ENCODE assay signal across 1 cellular context in the genomic region with DNA sequence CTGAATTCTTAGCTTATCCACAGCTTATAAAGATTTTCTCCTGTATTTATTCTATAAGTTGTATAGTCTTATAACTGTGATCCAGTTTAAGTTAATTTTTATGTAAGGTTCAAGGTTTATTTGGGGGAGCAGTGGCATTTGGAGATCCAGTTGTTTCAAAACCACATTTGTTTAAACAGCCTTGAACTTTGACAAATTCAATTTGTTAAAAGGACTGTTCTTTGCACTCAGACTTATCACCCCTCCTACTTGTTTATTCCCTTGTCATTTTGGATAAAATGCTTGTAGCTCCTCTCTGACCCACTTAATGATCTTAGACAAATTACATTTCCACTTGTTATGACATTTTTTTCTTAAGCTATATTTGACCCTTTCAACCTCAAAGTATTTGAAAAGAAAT.
TF ChIP-seq lines count a peak whose summit lies in the region.

No MANE protein-coding gene starts in this region.

TF ChIP-seq in HepG2, 621 proteins besides CTCF, POLR2A, EP300 and RAD21 (continued from another document and continues in another):
- TF ChIP-seq, protein P1, sequence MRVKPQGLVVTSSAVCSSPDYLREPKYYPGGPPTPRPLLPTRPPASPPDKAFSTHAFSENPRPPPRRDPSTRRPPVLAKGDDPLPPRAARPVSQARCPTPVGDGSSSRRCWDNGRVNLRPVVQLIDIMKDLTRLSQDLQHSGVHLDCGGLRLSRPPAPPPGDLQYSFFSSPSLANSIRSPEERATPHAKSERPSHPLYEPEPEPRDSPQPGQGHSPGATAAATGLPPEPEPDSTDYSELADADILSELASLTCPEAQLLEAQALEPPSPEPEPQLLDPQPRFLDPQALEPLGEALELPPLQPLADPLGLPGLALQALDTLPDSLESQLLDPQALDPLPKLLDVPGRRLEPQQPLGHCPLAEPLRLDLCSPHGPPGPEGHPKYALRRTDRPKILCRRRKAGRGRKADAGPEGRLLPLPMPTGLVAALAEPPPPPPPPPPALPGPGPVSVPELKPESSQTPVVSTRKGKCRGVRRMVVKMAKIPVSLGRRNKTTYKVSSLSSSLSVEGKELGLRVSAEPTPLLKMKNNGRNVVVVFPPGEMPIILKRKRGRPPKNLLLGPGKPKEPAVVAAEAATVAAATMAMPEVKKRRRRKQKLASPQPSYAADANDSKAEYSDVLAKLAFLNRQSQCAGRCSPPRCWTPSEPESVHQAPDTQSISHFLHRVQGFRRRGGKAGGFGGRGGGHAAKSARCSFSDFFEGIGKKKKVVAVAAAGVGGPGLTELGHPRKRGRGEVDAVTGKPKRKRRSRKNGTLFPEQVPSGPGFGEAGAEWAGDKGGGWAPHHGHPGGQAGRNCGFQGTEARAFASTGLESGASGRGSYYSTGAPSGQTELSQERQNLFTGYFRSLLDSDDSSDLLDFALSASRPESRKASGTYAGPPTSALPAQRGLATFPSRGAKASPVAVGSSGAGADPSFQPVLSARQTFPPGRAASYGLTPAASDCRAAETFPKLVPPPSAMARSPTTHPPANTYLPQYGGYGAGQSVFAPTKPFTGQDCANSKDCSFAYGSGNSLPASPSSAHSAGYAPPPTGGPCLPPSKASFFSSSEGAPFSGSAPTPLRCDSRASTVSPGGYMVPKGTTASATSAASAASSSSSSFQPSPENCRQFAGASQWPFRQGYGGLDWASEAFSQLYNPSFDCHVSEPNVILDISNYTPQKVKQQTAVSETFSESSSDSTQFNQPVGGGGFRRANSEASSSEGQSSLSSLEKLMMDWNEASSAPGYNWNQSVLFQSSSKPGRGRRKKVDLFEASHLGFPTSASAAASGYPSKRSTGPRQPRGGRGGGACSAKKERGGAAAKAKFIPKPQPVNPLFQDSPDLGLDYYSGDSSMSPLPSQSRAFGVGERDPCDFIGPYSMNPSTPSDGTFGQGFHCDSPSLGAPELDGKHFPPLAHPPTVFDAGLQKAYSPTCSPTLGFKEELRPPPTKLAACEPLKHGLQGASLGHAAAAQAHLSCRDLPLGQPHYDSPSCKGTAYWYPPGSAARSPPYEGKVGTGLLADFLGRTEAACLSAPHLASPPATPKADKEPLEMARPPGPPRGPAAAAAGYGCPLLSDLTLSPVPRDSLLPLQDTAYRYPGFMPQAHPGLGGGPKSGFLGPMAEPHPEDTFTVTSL (CRISPR knock-in tag; IDR thresholded peaks at IDR 0.05; ENCODE audit: borderline replicate concordance): peak; percentile 95; the same call in 1 of the 2 replicates
- TF ChIP-seq NPAS2 (CRISPR knock-in tag; IDR thresholded peaks at IDR 0.05; ENCODE audit: borderline replicate concordance) (no peak), DMTF1 (CRISPR knock-in tag; IDR thresholded peaks at IDR 0.05) (no peak), ZNF180 (CRISPR knock-in tag; IDR thresholded peaks at IDR 0.05; ENCODE audit: borderline replicate concordance, low read depth) (no peak), ZNF547 (CRISPR knock-in tag; IDR thresholded peaks at IDR 0.05) (no peak), ERF (CRISPR knock-in tag; IDR thresholded peaks at IDR 0.05) (no peak), RBM22 (optimal IDR thresholded peaks at IDR 0.05; ENCODE audit: low read length) (no peak), RARA (CRISPR knock-in tag; IDR thresholded peaks at IDR 0.05) (peak; percentile 65), KDM2A (CRISPR knock-in tag; IDR thresholded peaks at IDR 0.05; ENCODE audit: borderline replicate concordance, low read depth) (no peak), CHD2 (IDR thresholded peaks at IDR 0.05; ENCODE audit: low read depth, low read length) (no peak), ZBTB4 (CRISPR knock-in tag; IDR thresholded peaks at IDR 0.05; ENCODE audit: borderline replicate concordance) (no peak), SP1 (IDR thresholded peaks at IDR 0.05) (no peak), SP1 (CRISPR knock-in tag; IDR thresholded peaks at IDR 0.05) (no peak), ZKSCAN5 (CRISPR knock-in tag; IDR thresholded peaks at IDR 0.05) (no peak), JUN (CRISPR knock-in tag; IDR thresholded peaks at IDR 0.05) (no peak), ZSCAN31 (CRISPR knock-in tag; IDR thresholded peaks at IDR 0.05; ENCODE audit: low read depth) (no peak), ZNF670 (CRISPR knock-in tag; IDR thresholded peaks at IDR 0.05; ENCODE audit: borderline replicate concordance) (no peak), SUZ12 (IDR thresholded peaks at IDR 0.05; ENCODE audit: low read depth, low read length) (no peak), CSRNP1 (CRISPR knock-in tag; IDR thresholded peaks at IDR 0.05) (no peak), ZMAT3 (CRISPR knock-in tag; conservative IDR thresholded peaks at IDR 0.05) (no peak), ATF7-NPFF (CRISPR knock-in tag; IDR thresholded peaks at IDR 0.05; ENCODE audit: low read depth) (no peak), KMT2B (CRISPR knock-in tag; IDR thresholded peaks at IDR 0.05) (no peak), ARNT2 (CRISPR knock-in tag; IDR thresholded peaks at IDR 0.05; ENCODE audit: low read depth) (no peak), HNF4G (IDR thresholded peaks at IDR 0.05; ENCODE audit: borderline replicate concordance, low read depth, low read length) (peak; percentile 71), HNF4G (CRISPR knock-in tag; IDR thresholded peaks at IDR 0.05; ENCODE audit: borderline replicate concordance, low read depth) (no peak), SALL2 (CRISPR knock-in tag; IDR thresholded peaks at IDR 0.05) (no peak), CREM (IDR thresholded peaks at IDR 0.05) (peak; percentile 65), CREM (CRISPR knock-in tag; IDR thresholded peaks at IDR 0.05) (no peak), BRCA1 (CRISPR knock-in tag; IDR thresholded peaks at IDR 0.05) (no peak), ZBTB10 (CRISPR knock-in tag; IDR thresholded peaks at IDR 0.05; ENCODE audit: borderline replicate concordance) (no peak), ZC3H13 (CRISPR knock-in tag; IDR thresholded peaks at IDR 0.05) (no peak), FOXA3 (CRISPR knock-in tag; IDR thresholded peaks at IDR 0.05) (peak; percentile 78), POLR2AphosphoS2 (IDR thresholded peaks at IDR 0.05; ENCODE audit: low read depth, low read length) (no peak), ISX (CRISPR knock-in tag; conservative IDR thresholded peaks at IDR 0.05) (no peak), GATA4 (IDR thresholded peaks at IDR 0.05; ENCODE audit: borderline replicate concordance, low read depth) (no peak), ZNF724P (CRISPR knock-in tag; IDR thresholded peaks at IDR 0.05; ENCODE audit: borderline replicate concordance) (no peak)
- TF ChIP-seq, protein P2, sequence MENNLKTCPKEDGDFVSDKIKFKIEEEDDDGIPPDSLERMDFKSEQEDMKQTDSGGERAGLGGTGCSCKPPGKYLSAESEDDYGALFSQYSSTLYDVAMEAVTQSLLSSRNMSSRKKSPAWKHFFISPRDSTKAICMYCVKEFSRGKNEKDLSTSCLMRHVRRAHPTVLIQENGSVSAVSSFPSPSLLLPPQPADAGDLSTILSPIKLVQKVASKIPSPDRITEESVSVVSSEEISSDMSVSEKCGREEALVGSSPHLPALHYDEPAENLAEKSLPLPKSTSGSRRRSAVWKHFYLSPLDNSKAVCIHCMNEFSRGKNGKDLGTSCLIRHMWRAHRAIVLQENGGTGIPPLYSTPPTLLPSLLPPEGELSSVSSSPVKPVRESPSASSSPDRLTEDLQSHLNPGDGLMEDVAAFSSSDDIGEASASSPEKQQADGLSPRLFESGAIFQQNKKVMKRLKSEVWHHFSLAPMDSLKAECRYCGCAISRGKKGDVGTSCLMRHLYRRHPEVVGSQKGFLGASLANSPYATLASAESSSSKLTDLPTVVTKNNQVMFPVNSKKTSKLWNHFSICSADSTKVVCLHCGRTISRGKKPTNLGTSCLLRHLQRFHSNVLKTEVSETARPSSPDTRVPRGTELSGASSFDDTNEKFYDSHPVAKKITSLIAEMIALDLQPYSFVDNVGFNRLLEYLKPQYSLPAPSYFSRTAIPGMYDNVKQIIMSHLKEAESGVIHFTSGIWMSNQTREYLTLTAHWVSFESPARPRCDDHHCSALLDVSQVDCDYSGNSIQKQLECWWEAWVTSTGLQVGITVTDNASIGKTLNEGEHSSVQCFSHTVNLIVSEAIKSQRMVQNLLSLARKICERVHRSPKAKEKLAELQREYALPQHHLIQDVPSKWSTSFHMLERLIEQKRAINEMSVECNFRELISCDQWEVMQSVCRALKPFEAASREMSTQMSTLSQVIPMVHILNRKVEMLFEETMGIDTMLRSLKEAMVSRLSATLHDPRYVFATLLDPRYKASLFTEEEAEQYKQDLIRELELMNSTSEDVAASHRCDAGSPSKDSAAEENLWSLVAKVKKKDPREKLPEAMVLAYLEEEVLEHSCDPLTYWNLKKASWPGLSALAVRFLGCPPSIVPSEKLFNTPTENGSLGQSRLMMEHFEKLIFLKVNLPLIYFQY (CRISPR knock-in tag; IDR thresholded peaks at IDR 0.05; ENCODE audit: borderline replicate concordance): no peak
- TF ChIP-seq, protein P3, sequence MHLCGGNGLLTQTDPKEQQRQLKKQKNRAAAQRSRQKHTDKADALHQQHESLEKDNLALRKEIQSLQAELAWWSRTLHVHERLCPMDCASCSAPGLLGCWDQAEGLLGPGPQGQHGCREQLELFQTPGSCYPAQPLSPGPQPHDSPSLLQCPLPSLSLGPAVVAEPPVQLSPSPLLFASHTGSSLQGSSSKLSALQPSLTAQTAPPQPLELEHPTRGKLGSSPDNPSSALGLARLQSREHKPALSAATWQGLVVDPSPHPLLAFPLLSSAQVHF (CRISPR knock-in tag; IDR thresholded peaks at IDR 0.05): no peak
- TF ChIP-seq, protein P4, sequence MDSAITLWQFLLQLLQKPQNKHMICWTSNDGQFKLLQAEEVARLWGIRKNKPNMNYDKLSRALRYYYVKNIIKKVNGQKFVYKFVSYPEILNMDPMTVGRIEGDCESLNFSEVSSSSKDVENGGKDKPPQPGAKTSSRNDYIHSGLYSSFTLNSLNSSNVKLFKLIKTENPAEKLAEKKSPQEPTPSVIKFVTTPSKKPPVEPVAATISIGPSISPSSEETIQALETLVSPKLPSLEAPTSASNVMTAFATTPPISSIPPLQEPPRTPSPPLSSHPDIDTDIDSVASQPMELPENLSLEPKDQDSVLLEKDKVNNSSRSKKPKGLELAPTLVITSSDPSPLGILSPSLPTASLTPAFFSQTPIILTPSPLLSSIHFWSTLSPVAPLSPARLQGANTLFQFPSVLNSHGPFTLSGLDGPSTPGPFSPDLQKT (CRISPR knock-in tag; IDR thresholded peaks at IDR 0.05; ENCODE audit: borderline replicate concordance): no peak
